ENCODE assay signal across 33 cellular contexts in genomic region chr7:6291531-6291930, GRCh38.
"Had no signal": no experiment of that assay in that cellular context is flagged by ENCODE, and none has a peak within 500 bp of the region (broad histone marks: within the 10 kb centered on the region; RNA-seq: fewer than 3 reads in every experiment).

No MANE protein-coding gene starts in this region.

- H3K27ac Mint-ChIP-seq: activated CD4-positive, alpha-beta T cell treated with anti-CD3 and anti-CD28 coated beads for 36 hours; activated CD4-positive, alpha-beta T cell treated with anti-CD3 and anti-CD28 coated beads, Interleukin-2, amount 10 ng/mL, durations not matched to agents 7 days and 5 days; activated CD8-positive, alpha-beta T cell treated with anti-CD3 and anti-CD28 coated beads, Interleukin-2, amount 10 ng/mL, durations not matched to agents 7 days and 5 days; activated naive CD4-positive, alpha-beta T cell treated with anti-CD3 and anti-CD28 coated beads, Interleukin-2, amount 50 U/mL, for 72 hours; activated T-cell treated with anti-CD3 and anti-CD28 coated beads, Interleukin-2, amount 50 U/mL, for 24 hours; activated T-helper 2 cell treated with anti-CD3 and anti-CD28 coated beads, Interferon-gamma antibody, Interleukin-2, Interleukin-4, amounts not matched to agents 10 μg/mL and 5 μg/mL and 100 μg/mL, durations not matched to agents 14 hours and 24 hours and 36 hours; T-helper 2 cell treated with Interferon-gamma antibody and Interleukin-4, amounts not matched to agents 5 μg/mL and 100 μg/mL, for 36 hours had no signal

- H3K36me3 ChIP-seq: adrenal gland, MG63, SJCRH30 had no signal

- H3K27ac ChIP-seq: adrenal gland, SJCRH30, SK-N-MC had no signal

- H3K36me3 Mint-ChIP-seq: activated naive CD4-positive, alpha-beta T cell treated with anti-CD3 and anti-CD28 coated beads, Interleukin-2, amount 50 U/mL, for 72 hours; brain had no signal

- H3K4me1 ChIP-seq: adrenal gland had no signal

- H3K27me3 ChIP-seq: adrenal gland, MG63, SJCRH30 had no signal

- ATAC-seq: activated CD4-positive, alpha-beta T cell treated with anti-CD3 and anti-CD28 coated beads for 36 hours; activated CD4-positive, CD25-positive, alpha-beta regulatory T cell treated with anti-CD3 and anti-CD28 coated beads, Interleukin-2, amount 50 U/mL, for 24 hours; activated CD8-positive, alpha-beta T cell treated with anti-CD3 and anti-CD28 coated beads, Interleukin-2, amount 10 ng/mL, durations not matched to agents 7 days and 5 days; activated naive CD4-positive, alpha-beta T cell treated with anti-CD3 and anti-CD28 coated beads, Interleukin-2, amount 50 U/mL, for 72 hours had no signal

- H3K4me3 Mint-ChIP-seq: activated CD4-positive, alpha-beta T cell treated with anti-CD3 and anti-CD28 coated beads for 36 hours; activated CD4-positive, alpha-beta T cell treated with anti-CD3 and anti-CD28 coated beads, Interleukin-2, amount 10 ng/mL, durations not matched to agents 7 days and 5 days; activated CD8-positive, alpha-beta T cell treated with anti-CD3 and anti-CD28 coated beads, Interleukin-2, amount 10 ng/mL, durations not matched to agents 7 days and 5 days; activated T-cell treated with anti-CD3 and anti-CD28 coated beads, Interleukin-2, amount 50 U/mL, for 24 hours; brain; T-helper 2 cell treated with Interferon-gamma antibody and Interleukin-4, amounts not matched to agents 5 μg/mL and 100 μg/mL, for 36 hours had no signal

- H3K9me3 Mint-ChIP-seq: activated CD4-positive, alpha-beta T cell treated with anti-CD3 and anti-CD28 coated beads, Interleukin-2, amount 10 ng/mL, durations not matched to agents 7 days and 5 days; activated naive CD4-positive, alpha-beta T cell treated with anti-CD3 and anti-CD28 coated beads, Interleukin-2, amount 50 U/mL, for 72 hours; activated T-cell treated with anti-CD3 and anti-CD28 coated beads, Interleukin-2, amount 50 U/mL, for 24 hours; activated T-helper 2 cell treated with anti-CD3 and anti-CD28 coated beads, Interferon-gamma antibody, Interleukin-2, Interleukin-4, amounts not matched to agents 10 μg/mL and 5 μg/mL and 100 μg/mL, durations not matched to agents 14 hours and 24 hours and 36 hours; brain; T-helper 2 cell treated with Interferon-gamma antibody and Interleukin-4, amounts not matched to agents 5 μg/mL and 100 μg/mL, for 36 hours had no signal

- H3K27me3 Mint-ChIP-seq: activated CD4-positive, alpha-beta T cell treated with anti-CD3 and anti-CD28 coated beads for 36 hours; activated CD4-positive, alpha-beta T cell treated with anti-CD3 and anti-CD28 coated beads, Interleukin-2, amount 10 ng/mL, durations not matched to agents 7 days and 5 days; activated T-cell treated with anti-CD3 and anti-CD28 coated beads, Interleukin-2, amount 50 U/mL, for 24 hours had no signal

- H3K4me1 Mint-ChIP-seq: activated CD4-positive, alpha-beta T cell treated with anti-CD3 and anti-CD28 coated beads, Interleukin-2, amount 10 ng/mL, durations not matched to agents 7 days and 5 days had no signal

- H3K4me2 ChIP-seq: PC-9 had no signal

- FAIRE-seq: bronchial epithelial cell, RCC 7860, TTC549 had no signal

- H3K4me3 ChIP-seq: adrenal gland, MG63, PC-9, SJCRH30, SK-N-MC had no signal

- H3K9me3 ChIP-seq: adrenal gland, MG63, SJCRH30 had no signal

- DNase-seq: activated CD4-positive, alpha-beta T cell treated with anti-CD3 and anti-CD28 coated beads for 36 hours; activated CD4-positive, alpha-beta T cell treated with anti-CD3 and anti-CD28 coated beads, Interleukin-2, amount 10 ng/mL, durations not matched to agents 7 days and 5 days; activated CD4-positive, alpha-beta T cell treated with anti-CD3 and anti-CD28 coated beads, Interleukin-2, amount 50 U/mL, for 48 hours; activated CD8-positive, alpha-beta T cell treated with anti-CD3 and anti-CD28 coated beads, Interleukin-2, amount 10 ng/mL, durations not matched to agents 7 days and 5 days; activated gamma-delta T cell; activated naive CD4-positive, alpha-beta T cell treated with Interleukin-2 at 50 U/mL for 16 hours; activated T-cell treated with anti-CD3 and anti-CD28 coated beads, Interleukin-2, amount 50 U/mL, for 24 hours; adrenal gland; caudate nucleus; cerebellar nuclear complex; Kasumi-1; KBM-7; MG63; NCI-H1048; NCI-H1436 treated with DMSO at 0.1 percent for 48 hours; NCI-H1694 treated with DMSO at 0.1 percent for 48 hours; NCI-H2029; NCI-H510A; NCI-H526; NCI-H748 treated with DMSO at 0.1 percent for 48 hours; NK-92 treated with Interleukin-12 subunit alpha and Interleukin-12 subunit beta, amount 100 ng/mL, for 24 hours; PC-9; Right ventricle myocardium superior; SJCRH30 had no signal
